17 cellular contexts compared by ENCODE assay signal in the genomic region with DNA sequence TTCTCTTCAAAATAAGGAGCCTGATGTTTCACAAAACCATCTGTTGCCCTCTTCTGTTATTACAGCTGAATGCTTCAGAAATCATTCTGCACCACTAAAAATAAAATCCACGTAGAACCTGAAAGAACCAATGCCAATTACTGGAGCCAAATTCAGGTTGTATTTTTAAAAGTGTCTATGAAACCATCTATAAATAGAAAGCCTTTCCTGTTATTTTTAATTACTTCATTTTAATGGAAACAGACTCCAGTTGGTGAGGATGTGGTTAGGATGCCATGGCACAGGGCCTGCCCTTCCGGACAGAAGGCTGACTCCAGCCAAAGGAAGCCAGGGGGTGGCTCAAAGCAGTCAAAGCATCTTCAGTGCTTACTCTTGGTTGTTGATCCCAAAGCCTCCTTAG.
DNase-seq lines count a peak whose midpoint lies in the region; ATAC-seq lines count a peak whose summit lies in the region.
"Had no signal": no experiment of that assay in that cellular context is flagged by ENCODE, and none has a peak within 500 bp of the region (broad histone marks: within the 10 kb centered on the region; RNA-seq: fewer than 3 reads in every experiment).

No MANE protein-coding gene starts in this region.

- H3K36me3 ChIP-seq in BLaER1 treated with 17β-estradiol and CSF1 and Interleukin-3, amounts not matched to agents 10 nM and 100 nM = no peaks in the 10 kb centered on the region

- H3K4me2 ChIP-seq in BLaER1 treated with 17β-estradiol and CSF1 and Interleukin-3, amounts not matched to agents 10 nM and 100 nM = peak overlapping the region; percentile 76 to 97 (median 86)

- H3K4me1 ChIP-seq in BLaER1 treated with 17β-estradiol and CSF1 and Interleukin-3, amounts not matched to agents 10 nM and 100 nM = peaks cover 49 to 77% (median 69%) of the 10 kb centered on the region in 10 experiments

- no peak overlapping the region for H3K27ac Mint-ChIP-seq in stimulated activated effector memory CD8-positive, alpha-beta T cell treated with anti-CD3 and anti-CD28 coated beads, Interleukin-12 subunit alpha, Interleukin-12 subunit beta, amount 100 ng/mL, for 72 hours
- H3K27ac Mint-ChIP-seq: activated CD4-positive, alpha-beta T cell treated with anti-CD3 and anti-CD28 coated beads for 36 hours; activated T-cell treated with anti-CD3 and anti-CD28 coated beads, Interleukin-2, amount 50 U/mL, for 24 hours; CD4-positive, CD25-positive, alpha-beta regulatory T cell had no signal

- H3K27me3 ChIP-seq in BLaER1 treated with 17β-estradiol and CSF1 and Interleukin-3, amounts not matched to agents 10 nM and 100 nM = no peaks in the 10 kb centered on the region

- peaks cover 22 to 36% (median 34%) of the 10 kb centered on the region in 11 experiments; a peak in 21 of 22 replicates for H3K9me3 ChIP-seq in BLaER1 treated with 17β-estradiol and CSF1 and Interleukin-3, amounts not matched to agents 10 nM and 100 nM (replicated peaks in 1 of 11)

- H3K9ac ChIP-seq in BLaER1 treated with 17β-estradiol and CSF1 and Interleukin-3, amounts not matched to agents 10 nM and 100 nM = peak overlapping the region in 9 of 11 experiments; percentile 50 to 73 (median 63); a peak in 14 of 22 replicates

- peaks cover 39% of the 10 kb centered on the region for H3K4me1 Mint-ChIP-seq in stimulated activated effector memory CD8-positive, alpha-beta T cell treated with anti-CD3 and anti-CD28 coated beads, Interleukin-12 subunit alpha, Interleukin-12 subunit beta, amount 100 ng/mL, for 72 hours

- H3K9me3 Mint-ChIP-seq in stimulated activated effector memory CD8-positive, alpha-beta T cell treated with anti-CD3 and anti-CD28 coated beads, Interleukin-12 subunit alpha, Interleukin-12 subunit beta, amount 100 ng/mL, for 72 hours = peaks cover 10% of the 10 kb centered on the region

- H3K27ac ChIP-seq in BLaER1 treated with 17β-estradiol and CSF1 and Interleukin-3, amounts not matched to agents 10 nM and 100 nM = peak overlapping the region in 10 of 11 experiments; percentile 35 to 87 (median 82); a peak in 19 of 22 replicates

- no peak for ATAC-seq in stimulated activated effector memory CD8-positive, alpha-beta T cell treated with anti-CD3 and anti-CD28 coated beads, Interleukin-12 subunit alpha, Interleukin-12 subunit beta, amount 100 ng/mL, for 72 hours
- ATAC-seq in HG02610 (IDR thresholded peaks at IDR 0.05; ENCODE audit: unreplicated experiment) = no peak
- ATAC-seq: activated CD4-positive, alpha-beta T cell treated with anti-CD3 and anti-CD28 coated beads for 36 hours; GM12878; sciatic nerve had no signal

- DNase-seq in GM03348 (ENCODE audit: low spot score) (peak; percentile 45), UCSD-AML1 (lab: John Stamatoyannopoulos, UW; ENCODE audit: unreplicated experiment) (peak; percentile 73), kidney tubule cell (ENCODE audit: low spot score) (peak; percentile 44), SKM-1 treated with dmso at 0.1 percent for 144 hours (lab: John Stamatoyannopoulos, UW; ENCODE audit: unreplicated experiment) (no peak)
- no peak for DNase-seq in stimulated activated effector memory CD8-positive, alpha-beta T cell treated with anti-CD3 and anti-CD28 coated beads, Interleukin-12 subunit alpha, Interleukin-12 subunit beta, amount 100 ng/mL, for 72 hours (ENCODE audit: low spot score in 2 of 2)
- DNase-seq: activated CD4-positive, alpha-beta T cell treated with anti-CD3 and anti-CD28 coated beads for 36 hours; activated T-cell treated with anti-CD3 and anti-CD28 coated beads, Interleukin-2, amount 50 U/mL, for 24 hours; DND-41; mesenchymal stem cell; NCI-H2081 treated with DMSO at 0.1 percent for 48 hours; stimulated activated CD4-positive, alpha-beta T cell treated with anti-CD3 and anti-CD28 coated beads, Interleukin-4, amount 100 ng/mL, for 1 hour; stimulated activated CD8-positive, alpha-beta memory T cell treated with anti-CD3 and anti-CD28 coated beads, Interleukin-4, amount 100 ng/mL, for 48 hours had no signal

- no peak overlapping the region for H3K4me3 Mint-ChIP-seq in stimulated activated effector memory CD8-positive, alpha-beta T cell treated with anti-CD3 and anti-CD28 coated beads, Interleukin-12 subunit alpha, Interleukin-12 subunit beta, amount 100 ng/mL, for 72 hours
- H3K4me3 Mint-ChIP-seq: activated CD4-positive, alpha-beta T cell treated with anti-CD3 and anti-CD28 coated beads for 36 hours; activated T-cell treated with anti-CD3 and anti-CD28 coated beads, Interleukin-2, amount 50 U/mL, for 24 hours had no signal

- no peaks in the 10 kb centered on the region for H3K36me3 Mint-ChIP-seq in stimulated activated effector memory CD8-positive, alpha-beta T cell treated with anti-CD3 and anti-CD28 coated beads, Interleukin-12 subunit alpha, Interleukin-12 subunit beta, amount 100 ng/mL, for 72 hours
- H3K36me3 Mint-ChIP-seq: CD4-positive, CD25-positive, alpha-beta regulatory T cell had no signal

- no peaks in the 10 kb centered on the region for H4K20me1 ChIP-seq in BLaER1 treated with 17β-estradiol and CSF1 and Interleukin-3, amounts not matched to agents 10 nM and 100 nM

- H3K4me3 ChIP-seq in BLaER1 treated with 17β-estradiol and CSF1 and Interleukin-3, amounts not matched to agents 10 nM and 100 nM = peak overlapping the region in 6 of 10 experiments; percentile 12 to 41 (median 32); a peak in 5 of 20 replicates
- H3K4me3 ChIP-seq: GM12878 had no signal

Comparison
In these comparisons a context has a peak if more than half of its experiments do, and no peak if none do; other contexts are left out.
1. DNase-seq: peak in GM03348 (single experiment), UCSD-AML1 (single experiment) and kidney tubule cell (single experiment); none in stimulated activated effector memory CD8-positive, alpha-beta T cell treated with anti-CD3 and anti-CD28 coated beads, Interleukin-12 subunit alpha, Interleukin-12 subunit beta, amount 100 ng/mL, for 72 hours (0 of 2) and SKM-1 treated with dmso at 0.1 percent for 144 hours (single experiment).